8 cellular contexts compared by ENCODE assay signal in genomic region chr7:2353113-2353512, GRCh38. TPM values are rescaled to one million over a fixed set of nuclear protein-coding genes. Genes with fewer than 3 reads are reported as not detected.
DNase-seq lines count a peak whose midpoint lies in the region; ATAC-seq and TF ChIP-seq lines count a peak whose summit lies in the region.

No MANE protein-coding gene starts in this region.

- no peaks in the 10 kb centered on the region for H3K9me2 ChIP-seq in GM23338 (ENCODE audit: insufficient read depth)

- H3K27me3 Mint-ChIP-seq in GM23338 (ENCODE audit: insufficient read depth, low read depth, poor library complexity) (peaks cover 14% of the 10 kb centered on the region), T-cell (no peaks in the 10 kb centered on the region)

- intact Hi-C loops in gastrocnemius medialis (cut with DNase I; ENCODE audit: low total_unique reads) (loop anchor here (10.0 kb wide), 1 partner anchor 778 kb away; the partner anchor contains the start of gene PSMG3), thyroid gland (cut with DNase I) (loop anchor here (10.0 kb wide), 2 partner anchors 108 to 778 kb away; partner anchors contain the start of genes MRM2, NUDT1 and PSMG3)

- POLR2A ChIA-PET in T-cell (lab: Charles Lee), result no interaction called here

- H3K79me2 ChIP-seq in GM23338 (replicated peaks; ENCODE audit: insufficient read depth), result peaks cover 79% of the 10 kb centered on the region

- H3K36me3 ChIP-seq in GM23338 (ENCODE audit: insufficient read depth) (peaks cover 20% of the 10 kb centered on the region), gastrocnemius medialis (no peaks in the 10 kb centered on the region), thyroid gland (no peaks in the 10 kb centered on the region)

- no peaks in the 10 kb centered on the region for H3K9me3 ChIP-seq in gastrocnemius medialis
- no peaks in the 10 kb centered on the region for H3K9me3 ChIP-seq in thyroid gland

- H3K4me1 Mint-ChIP-seq in GM23338 (peaks cover 11% of the 10 kb centered on the region), T-cell (peaks cover 27 to 31% (median 29%) of the 10 kb centered on the region in 3 donors)

- H3K36me3 Mint-ChIP-seq in GM23338 (ENCODE audit: low read depth) (peaks cover 40% of the 10 kb centered on the region), T-cell (peaks cover 4% of the 10 kb centered on the region)

- peaks cover 18% of the 10 kb centered on the region for H3K4me1 ChIP-seq in GM23338 (ENCODE audit: insufficient read depth)
- H3K4me1 ChIP-seq in gastrocnemius medialis, result peaks cover 24 to 28% of the 10 kb centered on the region in 2 donors
- peaks cover 16 to 23% of the 10 kb centered on the region in 2 donors for H3K4me1 ChIP-seq in thyroid gland

- ATAC-seq in GM23338, result no peak
- no peak for ATAC-seq in T-cell (replicated peaks in 1 of 4)
- no peak for ATAC-seq in gastrocnemius medialis
- ATAC-seq in GM18511 (IDR thresholded peaks at IDR 0.05; ENCODE audit: unreplicated experiment), result no peak

- TF ChIP-seq CTCF in GM23338 (conservative IDR thresholded peaks at IDR 0.05; ENCODE audit: low read depth in 2 of 2), result no peak
- no peak for TF ChIP-seq CTCF in fibroblast of the aortic adventitia (IDR thresholded peaks at IDR 0.05; ENCODE audit: insufficient read depth, low read length)
- no peak for TF ChIP-seq CTCF in gastrocnemius medialis (IDR thresholded peaks at IDR 0.05 in 4 of 5, conservative IDR thresholded peaks at IDR 0.05 in 1 of 5)
- TF ChIP-seq CTCF in thyroid gland (IDR thresholded peaks at IDR 0.05), result no peak

- no peaks in the 10 kb centered on the region for H3K27me3 ChIP-seq in GM23338 (ENCODE audit: insufficient read depth)
- H3K27me3 ChIP-seq in gastrocnemius medialis, result no peaks in the 10 kb centered on the region
- no peaks in the 10 kb centered on the region for H3K27me3 ChIP-seq in thyroid gland

- peak overlapping the region; percentile 96; the same call in 1 of the 2 replicates for H3K27ac ChIP-seq in GM23338 (ENCODE audit: low read depth)
- no peak overlapping the region for H3K27ac ChIP-seq in gastrocnemius medialis
- no peak overlapping the region for H3K27ac ChIP-seq in thyroid gland

- CTCF ChIA-PET in T-cell (lab: Charles Lee), result no interaction called here

- H3K9me3 Mint-ChIP-seq in GM23338, result no peaks in the 10 kb centered on the region
- no peaks in the 10 kb centered on the region for H3K9me3 Mint-ChIP-seq in T-cell

- H3K27ac Mint-ChIP-seq in GM23338 (no peak overlapping the region; the same call in 1 of the 2 replicates), T-cell (peak overlapping the region; percentile 100)

- peaks cover 24% of the 10 kb centered on the region for H4K20me1 ChIP-seq in GM23338 (replicated peaks; ENCODE audit: insufficient read depth)

- peak overlapping the region; percentile 80 for H3K4me2 ChIP-seq in GM23338

- peak overlapping the region; percentile 58 for H3K4me3 ChIP-seq in GM23338
- peak overlapping the region; percentile 93 for H3K4me3 ChIP-seq in fibroblast of the aortic adventitia (ENCODE audit: low read depth, low read length)
- H3K4me3 ChIP-seq in gastrocnemius medialis, result peak overlapping the region; percentile 74 to 96 (median 81)
- H3K4me3 ChIP-seq in thyroid gland (replicated peaks in 1 of 3), result no peak overlapping the region

- in situ Hi-C loops in gastrocnemius medialis (cut with MboI; ENCODE audit: low sequenced_read_pairs in 4 of 4), result no loop called here

- H3F3A ChIP-seq in GM23338 (replicated peaks; ENCODE audit: low read depth), result peaks cover 20% of the 10 kb centered on the region

- no peak for TF ChIP-seq POLR2A in gastrocnemius medialis (IDR thresholded peaks at IDR 0.05)
- TF ChIP-seq POLR2A in thyroid gland (IDR thresholded peaks at IDR 0.05), result no peak

- 94 to 95% methylated on average over 11 of the region's 11 CpGs for WGBS in thyroid gland, 2 donors

- H3K4me3 Mint-ChIP-seq in GM23338 (peak overlapping the region; percentile 95), T-cell (peak overlapping the region; percentile 82 to 97 (median 91))

- no peak overlapping the region for H2AFZ ChIP-seq in GM23338

- no peak for DNase-seq in GM23338 (ENCODE audit: low spot score)
- DNase-seq in T-cell, result no peak
- no peak for DNase-seq in fibroblast of the aortic adventitia (ENCODE audit: low read depth)
- DNase-seq in gastrocnemius medialis, result no peak
- DNase-seq in AG08396 (ENCODE audit: low spot score), result no peak
- no peak for DNase-seq in thyroid gland
- no peak for DNase-seq in NCI-H748 treated with DMSO at 0.1 percent for 48 hours (lab: John Stamatoyannopoulos, UW)

TF ChIP-seq in GM23338, 12 proteins besides CTCF, POLR2A, EP300 and RAD21:
- TF ChIP-seq STAT1 (IDR thresholded peaks at IDR 0.05; ENCODE audit: unreplicated experiment), result no peak
- no peak for TF ChIP-seq EZH2 (IDR thresholded peaks at IDR 0.05; ENCODE audit: low read depth, unreplicated experiment)
- TF ChIP-seq ZNF331 (CRISPR knock-in tag; IDR thresholded peaks at IDR 0.05; ENCODE audit: low read depth), result no peak

RNA-seq across cellular contexts. Expression of gene EIF3B, which starts 1.5 kb away (rescaled TPM):
- total RNA-seq in GM23338 (2014; rRNA removed; shearing (Covaris generic)), result 323 and 355 TPM in 2 replicates
- 106 and 113 TPM in 2 replicates for polyA plus RNA-seq in GM23338 (2016; fragmentation: Nextera tagmentation; extraction: Ambion mirVana)
- 100 to 1,000 TPM; 150 to 169 (median 165) TPM for total RNA-seq in T-cell
- 150 and 173 TPM in 2 replicates for total RNA-seq in fibroblast of the aortic adventitia (ENCODE audit: low replicate concordance)
- total RNA-seq in gastrocnemius medialis, result 100 to 1,000 TPM; 105 to 207 (median 195) TPM
- total RNA-seq in thyroid gland, result 100 to 1,000 TPM in 3 of 4 donors, 10 to 100 TPM in 1; 89.4 to 122 (median 111) TPM

RNA-seq across cellular contexts. Expression of gene SNX8, which starts 38.9 kb away (rescaled TPM):
- 15.6 and 44.3 TPM in 2 replicates for total RNA-seq in GM23338 (2014; rRNA removed; shearing (Covaris generic))
- polyA plus RNA-seq in GM23338 (2016; fragmentation: Nextera tagmentation; extraction: Ambion mirVana), result 49.1 and 50.9 TPM in 2 replicates
- total RNA-seq in T-cell, result 10 to 100 TPM in 2 of 5 donors, 1 to 10 TPM in 3; 8.4 to 14.6 (median 9.9) TPM
- total RNA-seq in fibroblast of the aortic adventitia (ENCODE audit: low replicate concordance), result 12.1 and 19.4 TPM in 2 replicates
- total RNA-seq in gastrocnemius medialis, result 10 to 100 TPM in 3 of 4 donors, 1 to 10 TPM in 1; 6.4 to 28.1 (median 24.8) TPM
- total RNA-seq in thyroid gland, result 10 to 100 TPM; 12.0 to 40.5 (median 23.4) TPM

RNA-seq across cellular contexts. Expression of gene CHST12, which starts 50.3 kb away (rescaled TPM):
- 10.1 and 12.0 TPM in 2 replicates for total RNA-seq in GM23338 (2014; rRNA removed; shearing (Covaris generic))
- polyA plus RNA-seq in GM23338 (2016; fragmentation: Nextera tagmentation; extraction: Ambion mirVana), result 13.9 and 14.6 TPM in 2 replicates
- total RNA-seq in T-cell (10 to 100 TPM; 20.3 to 41.5 (median 30.8) TPM), fibroblast of the aortic adventitia (ENCODE audit: low replicate concordance) (2.2 and 4.2 TPM in 2 replicates), gastrocnemius medialis (10 to 100 TPM in 2 of 4 donors, 1 to 10 TPM in 2; 5.5 to 13.1 (median 10.1) TPM), thyroid gland (10 to 100 TPM; 15.3 to 24.2 (median 19.2) TPM)

Comparison
In these comparisons a context has a peak if more than half of its experiments do, and no peak if none do; other contexts are left out.
1. H3K4me3 ChIP-seq: peak in GM23338 (single experiment), fibroblast of the aortic adventitia (single experiment) and gastrocnemius medialis (4 of 4); none in thyroid gland (0 of 3).